In the genomic region with DNA sequence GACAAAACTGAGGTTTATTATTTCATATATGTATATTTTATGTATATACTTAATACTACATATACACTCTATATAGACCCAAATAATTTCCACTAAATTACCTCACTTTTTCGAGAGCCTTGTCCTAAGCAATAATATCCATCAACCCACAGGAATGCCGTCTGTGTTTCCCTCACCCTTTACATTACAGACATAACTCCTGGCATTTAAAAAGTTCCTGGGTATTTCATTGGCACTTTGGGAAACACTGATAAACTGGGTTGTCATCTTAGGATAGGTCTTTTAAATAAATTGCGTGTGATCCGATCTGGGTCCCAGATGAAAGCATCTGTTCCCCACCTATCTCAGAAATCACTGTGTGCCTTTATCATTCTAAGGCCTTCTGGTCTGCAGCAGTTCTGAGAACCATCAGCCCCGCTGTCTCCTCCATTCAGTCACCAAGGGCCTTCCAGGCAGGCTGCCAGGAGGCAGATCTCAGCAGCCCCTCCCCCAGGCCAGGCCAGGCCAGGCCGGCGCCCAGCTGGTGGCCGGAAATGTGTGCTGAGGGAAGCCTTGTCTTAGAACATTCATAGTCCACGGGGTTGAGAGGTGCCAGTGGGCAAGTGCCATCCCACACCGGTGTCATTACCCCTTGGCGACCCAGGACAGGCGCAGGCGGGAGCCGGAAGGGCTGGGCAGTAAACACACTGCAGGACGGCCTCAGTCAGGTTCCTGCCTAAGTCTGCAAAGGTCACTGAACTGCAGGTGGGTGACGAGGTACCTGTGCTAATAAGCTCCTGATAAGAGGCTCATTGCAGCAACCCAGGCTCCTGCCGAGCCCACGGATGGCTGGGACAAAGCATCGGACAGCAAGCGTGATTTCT, we compare ENCODE assay signal across 8 cellular contexts. TPM values are rescaled to one million over a fixed set of nuclear protein-coding genes. Genes with fewer than 3 reads are reported as not detected.
DNase-seq lines count a peak whose midpoint lies in the region; ATAC-seq and TF ChIP-seq lines count a peak whose summit lies in the region.

No MANE protein-coding gene starts in this region.

- H3K4me1 ChIP-seq in Peyer's patch: peaks cover 0 to 49% (median 5%) of the 10 kb centered on the region in 4 donors

- DNase-seq in H4 (ENCODE audit: low spot score) (peak; percentile 68), Peyer's patch (peak in 2 of 3 donors; percentile 82 to 83), head of caudate nucleus (peak in 41 of 42 donors; percentile 20 to 79 (median 59)), progenitor cell of endocrine pancreas (ENCODE audit: low spot score, unreplicated experiment) (no peak), GDM1 (lab: John Stamatoyannopoulos, UW) (no peak), NCI-H2107 (lab: John Stamatoyannopoulos, UW) (no peak), GM03348 (ENCODE audit: low spot score) (no peak)

- peaks cover 0 to 27% of the 10 kb centered on the region in 2 donors for H3K27me3 ChIP-seq in Peyer's patch

- H3K9me3 ChIP-seq in Peyer's patch: no peaks in the 10 kb centered on the region

- H3K9me3 Mint-ChIP-seq in progenitor cell of endocrine pancreas (ENCODE audit: low read depth): no peaks in the 10 kb centered on the region

- peaks cover 31% of the 10 kb centered on the region for H3K27me3 Mint-ChIP-seq in progenitor cell of endocrine pancreas

- no peaks in the 10 kb centered on the region for H3K36me3 Mint-ChIP-seq in progenitor cell of endocrine pancreas (ENCODE audit: insufficient read depth)

- TF ChIP-seq POLR2A in Peyer's patch (IDR thresholded peaks at IDR 0.05): no peak

- H3K36me3 ChIP-seq in Peyer's patch: no peaks in the 10 kb centered on the region

- peak overlapping the region in 1 of 4 donors; percentile 23 for H3K27ac ChIP-seq in Peyer's patch

- ATAC-seq in GM19351 (IDR thresholded peaks at IDR 0.05; ENCODE audit: unreplicated experiment): no peak

- TF ChIP-seq CTCF in Peyer's patch (IDR thresholded peaks at IDR 0.05): peak in 1 of 6 experiments; percentile 3
- TF ChIP-seq CTCF in progenitor cell of endocrine pancreas (IDR thresholded peaks at IDR 0.05; ENCODE audit: unreplicated experiment): no peak

- intact Hi-C loops in head of caudate nucleus (cut with DNase I): no loop called here

- H3K27ac Mint-ChIP-seq in progenitor cell of endocrine pancreas: peak overlapping the region; percentile 91

- peaks cover 12% of the 10 kb centered on the region for H3K4me1 Mint-ChIP-seq in progenitor cell of endocrine pancreas (ENCODE audit: low read depth)

- H3K4me3 Mint-ChIP-seq in progenitor cell of endocrine pancreas (ENCODE audit: low read depth): no peak overlapping the region

- no peak overlapping the region for H3K4me3 ChIP-seq in Peyer's patch

RNA-seq across cellular contexts. Expression of a gene that starts 3.3 kb away (rescaled TPM):
- 0.17 TPM in 1 of 2 replicates, not detected in the other for total RNA-seq in H4 (2014; rRNA removed; shearing (Covaris generic))
- total RNA-seq in Peyer's patch: 1 to 10 TPM in 2 of 4 donors, not detected in 2; 3.2 to 4.9 TPM
- total RNA-seq in progenitor cell of endocrine pancreas: not detected in 2 replicates

RNA-seq across cellular contexts. Expression of a gene that starts 25.4 kb away (rescaled TPM):
- total RNA-seq in H4 (2014; rRNA removed; shearing (Covaris generic)): 3.2 and 8.5 TPM in 2 replicates
- total RNA-seq in Peyer's patch: 10 to 100 TPM; 22.1 to 50.3 (median 36.6) TPM
- 28.5 and 33.4 TPM in 2 replicates for total RNA-seq in progenitor cell of endocrine pancreas

RNA-seq across cellular contexts. Expression of a gene that starts 59.6 kb away (rescaled TPM):
- 67.5 and 80.4 TPM in 2 replicates for total RNA-seq in H4 (2014; rRNA removed; shearing (Covaris generic))
- total RNA-seq in Peyer's patch (10 to 100 TPM; 13.5 to 46.6 (median 40.0) TPM), progenitor cell of endocrine pancreas (409 and 437 TPM in 2 replicates)

Comparison
In these comparisons a context has a peak if more than half of its experiments do, and no peak if none do; other contexts are left out.
1. DNase-seq: peak in H4 (single experiment), Peyer's patch (2 of 3) and head of caudate nucleus (41 of 42); none in progenitor cell of endocrine pancreas (single experiment), GDM1 (single experiment), NCI-H2107 (single experiment) and GM03348 (single experiment).